ENCODE assay signal across 10 cellular contexts in the genomic region with DNA sequence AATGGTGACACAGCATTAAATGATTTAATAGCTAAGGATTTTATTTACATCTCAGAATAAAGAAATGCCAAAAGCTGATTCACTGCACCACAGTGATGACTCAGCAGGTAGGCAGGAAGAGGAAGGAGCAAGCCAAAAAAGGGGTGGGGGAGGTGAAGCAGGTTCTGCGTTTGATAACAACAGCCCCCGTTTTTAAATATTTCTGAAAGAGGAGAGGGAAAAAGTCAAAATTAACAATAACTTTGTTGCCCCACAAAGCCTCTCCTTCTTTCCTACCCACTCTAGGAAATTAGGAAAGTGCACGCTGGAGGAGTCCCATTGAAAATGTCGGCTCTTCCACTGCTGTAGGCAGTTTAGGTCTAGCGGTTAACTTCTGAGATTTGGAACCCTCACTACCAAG. TPM values are rescaled to one million over a fixed set of nuclear protein-coding genes. Genes with fewer than 3 reads are reported as not detected.
DNase-seq lines count a peak whose midpoint lies in the region; ATAC-seq and TF ChIP-seq lines count a peak whose summit lies in the region.
"Had no signal": no experiment of that assay in that cellular context is flagged by ENCODE, and none has a peak within 500 bp of the region (broad histone marks: within the 10 kb centered on the region; RNA-seq: fewer than 3 reads in every experiment).

No MANE protein-coding gene starts in this region.

- no TSS peak for BruUV-seq in A673 (replicated peaks; lab: Mats Ljungman, UMichigan)

- H3K9me3 ChIP-seq in A673 (ENCODE audit: low read depth, low read length, poor library complexity, severe bottlenecking) (no peaks in the 10 kb centered on the region), fibroblast of lung (ENCODE audit: control insufficient read depth, insufficient read depth, low read depth, low read length) (no peaks in the 10 kb centered on the region), lower lobe of right lung (no peaks in the 10 kb centered on the region)

- TF ChIP-seq CTCF in A673 (conservative IDR thresholded peaks at IDR 0.05; ENCODE audit: low read depth, low read length) (no peak), RWPE1 (conservative IDR thresholded peaks at IDR 0.05; ENCODE audit: low read depth) (no peak), fibroblast of lung (conservative IDR thresholded peaks at IDR 0.05 in 1 of 2, IDR thresholded peaks at IDR 0.05 in 1 of 2; ENCODE audit: low read depth in 1 of 2, low read length in 2 of 2) (no peak), lower lobe of right lung (IDR thresholded peaks at IDR 0.05) (no peak)

- H3K27ac ChIP-seq in A673 (ENCODE audit: low read depth, low read length, poor library complexity, severe bottlenecking) (no peak overlapping the region), RWPE1 (no peak overlapping the region), fibroblast of lung (ENCODE audit: insufficient read depth, low read length) (peak overlapping the region; percentile 27), lower lobe of right lung (no peak overlapping the region)
- H3K27ac ChIP-seq: cardiac muscle cell had no signal

- intact Hi-C loops in A673 (cut with micrococcal nuclease; ENCODE audit: unreplicated experiment), result no loop called here
- intact Hi-C loops in lower lobe of right lung (cut with DNase I), result no loop called here

- no peaks in the 10 kb centered on the region for H3K79me2 ChIP-seq in fibroblast of lung (ENCODE audit: control insufficient read depth, insufficient read depth, low read length)

- ATAC-seq in lower lobe of right lung, result no peak

- no peak overlapping the region for H3K9ac ChIP-seq in fibroblast of lung (ENCODE audit: insufficient read depth, low read length)

- no peaks in the 10 kb centered on the region for H4K20me1 ChIP-seq in fibroblast of lung (ENCODE audit: control insufficient read depth, extremely low read depth, insufficient read depth, low read length)

- no peaks in the 10 kb centered on the region for H3K27me3 ChIP-seq in A673 (replicated peaks; ENCODE audit: insufficient read depth, low read depth, low read length, poor library complexity)
- no peaks in the 10 kb centered on the region for H3K27me3 ChIP-seq in fibroblast of lung (ENCODE audit: control insufficient read depth, insufficient read depth, low read length)
- no peaks in the 10 kb centered on the region for H3K27me3 ChIP-seq in lower lobe of right lung (ENCODE audit: low read depth)
- H3K27me3 ChIP-seq: cardiac muscle cell had no signal

- no peaks in the 10 kb centered on the region for H3K4me1 ChIP-seq in A673 (ENCODE audit: insufficient read depth, low read length, poor library complexity, severe bottlenecking)
- peaks cover 2% of the 10 kb centered on the region for H3K4me1 ChIP-seq in fibroblast of lung (ENCODE audit: control insufficient read depth, extremely low read depth, insufficient read depth, low read length)
- H3K4me1 ChIP-seq in lower lobe of right lung, result no peaks in the 10 kb centered on the region

- H3K4me3 ChIP-seq in A673 (ENCODE audit: low read depth, low read length, poor library complexity, severe bottlenecking) (no peak overlapping the region), fibroblast of lung (replicated peaks in 1 of 4; ENCODE audit: control extremely low read depth in 1 of 4, insufficient read depth in 1 of 4, low read depth in 3 of 4, low read length in 4 of 4) (no peak overlapping the region), lower lobe of right lung (no peak overlapping the region)
- H3K4me3 ChIP-seq: cardiac muscle cell had no signal

- H3K36me3 ChIP-seq in A673 (ENCODE audit: insufficient read depth, low read length, poor library complexity, severe bottlenecking) (no peaks in the 10 kb centered on the region), fibroblast of lung (ENCODE audit: control insufficient read depth, insufficient read depth, low read length) (no peaks in the 10 kb centered on the region), lower lobe of right lung (no peaks in the 10 kb centered on the region)
- H3K36me3 ChIP-seq: cardiac muscle cell had no signal

- peak overlapping the region; percentile 37 for H3K4me2 ChIP-seq in fibroblast of lung (ENCODE audit: extremely low read depth, insufficient read depth, low read length)

- POLR2A ChIA-PET in A673 (lab: Charles Lee; ENCODE audit: low non-redundant PET) (no interaction called here), RWPE1 (lab: Yijun Ruan, JAX; ENCODE audit: low non-redundant PET) (no interaction called here)

- peak overlapping the region; percentile 20 for H2AFZ ChIP-seq in fibroblast of lung (ENCODE audit: low read length)

- peak; percentile 54 for DNase-seq in A673 (ENCODE audit: low spot score)
- peak; percentile 82 for DNase-seq in H4 (ENCODE audit: low spot score)
- peak; percentile 80 for DNase-seq in RWPE1 (ENCODE audit: low spot score)
- peak; percentile 81 to 90 for DNase-seq in fibroblast of lung (ENCODE audit: low read depth in 2 of 2)
- no peak for DNase-seq in iPS-NIHi7 (ENCODE audit: extremely low spot score)
- no peak for DNase-seq in lower lobe of right lung
- DNase-seq in activated T-cell treated with anti-CD3 and anti-CD28 coated beads for 4 hours, result no peak
- DNase-seq in NCI-H1694 (lab: John Stamatoyannopoulos, UW), result no peak
- DNase-seq: MM.1S had no signal

- CTCF ChIA-PET in A673 (lab: Charles Lee) (no interaction called here), RWPE1 (lab: Yijun Ruan, JAX) (interaction anchor here (0.7 kb wide), 1 partner anchor 54 kb away, joined by 3 read pairs; no protein-coding TSS in a partner anchor)

RNA-seq across cellular contexts. Expression of a gene that starts 9.9 kb away (rescaled TPM):
- total RNA-seq in A673 (2021) (not detected in 2 replicates), fibroblast of lung (not detected in 2 replicates), lower lobe of right lung (not detected)
- not detected in 2 replicates for total RNA-seq in H4 (2014; rRNA removed; shearing (Covaris generic))
- not detected in 2 replicates for polyA plus RNA-seq in fibroblast of lung
- polyA plus RNA-seq in fibroblast of lung (2012), result 0.17 TPM in 1 of 2 replicates, not detected in the other
- polyA minus RNA-seq in fibroblast of lung (ENCODE audit: low replicate concordance), result not detected in 2 replicates
- total RNA-seq: cardiac muscle cell had no signal

Comparison
In these comparisons a context has a peak if more than half of its experiments do, and no peak if none do; other contexts are left out.
1. DNase-seq: peak in A673 (single experiment), H4 (single experiment), RWPE1 (single experiment) and fibroblast of lung (2 of 2); none in iPS-NIHi7 (single experiment), lower lobe of right lung (single experiment), activated T-cell treated with anti-CD3 and anti-CD28 coated beads for 4 hours (single experiment) and NCI-H1694 (single experiment).